8 cellular contexts compared by ENCODE assay signal in the genomic region with DNA sequence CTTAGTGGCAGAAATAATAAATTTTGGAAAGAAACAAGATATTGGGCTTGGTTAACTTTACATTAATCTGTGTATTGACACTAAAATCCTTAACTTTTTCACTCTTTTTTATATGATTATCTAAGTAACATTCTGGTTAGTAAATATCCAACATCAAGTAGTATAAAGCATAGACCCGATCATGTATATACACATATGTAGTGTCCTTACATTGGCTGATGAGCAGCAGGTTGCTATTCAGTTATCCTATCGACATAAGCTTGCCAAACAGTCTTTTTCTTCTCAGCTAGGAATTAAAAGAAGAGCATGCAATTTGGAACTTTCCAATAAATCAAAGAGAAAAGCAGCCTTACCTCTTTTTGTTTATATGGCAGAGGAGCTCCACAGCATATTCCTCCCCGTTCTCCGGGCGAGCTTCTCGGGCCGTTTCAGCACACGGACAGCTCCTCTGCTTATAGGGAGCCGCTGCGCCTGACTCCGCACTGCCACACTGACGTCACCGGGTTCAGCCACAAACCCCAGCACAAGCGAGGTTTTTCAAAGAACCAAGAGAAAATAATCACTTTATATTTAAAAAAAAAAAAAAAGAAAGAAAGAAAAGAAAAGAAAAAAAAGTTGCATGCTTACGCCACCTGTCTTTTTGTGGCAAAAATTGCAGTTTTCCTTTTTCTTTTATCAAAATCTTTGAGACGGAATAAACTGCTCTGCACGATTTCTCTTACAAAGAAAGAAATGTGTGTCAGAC. TPM values are rescaled to one million over a fixed set of nuclear protein-coding genes. Genes with fewer than 3 reads are reported as not detected.
DNase-seq lines count a peak whose midpoint lies in the region; ATAC-seq and TF ChIP-seq lines count a peak whose summit lies in the region.

A gene with protein sequence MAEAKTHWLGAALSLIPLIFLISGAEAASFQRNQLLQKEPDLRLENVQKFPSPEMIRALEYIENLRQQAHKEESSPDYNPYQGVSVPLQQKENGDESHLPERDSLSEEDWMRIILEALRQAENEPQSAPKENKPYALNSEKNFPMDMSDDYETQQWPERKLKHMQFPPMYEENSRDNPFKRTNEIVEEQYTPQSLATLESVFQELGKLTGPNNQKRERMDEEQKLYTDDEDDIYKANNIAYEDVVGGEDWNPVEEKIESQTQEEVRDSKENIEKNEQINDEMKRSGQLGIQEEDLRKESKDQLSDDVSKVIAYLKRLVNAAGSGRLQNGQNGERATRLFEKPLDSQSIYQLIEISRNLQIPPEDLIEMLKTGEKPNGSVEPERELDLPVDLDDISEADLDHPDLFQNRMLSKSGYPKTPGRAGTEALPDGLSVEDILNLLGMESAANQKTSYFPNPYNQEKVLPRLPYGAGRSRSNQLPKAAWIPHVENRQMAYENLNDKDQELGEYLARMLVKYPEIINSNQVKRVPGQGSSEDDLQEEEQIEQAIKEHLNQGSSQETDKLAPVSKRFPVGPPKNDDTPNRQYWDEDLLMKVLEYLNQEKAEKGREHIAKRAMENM (minus strand): TSS at position 430 of the 745 bp plus-strand sequence. CDS start 3,079 bp downstream, outside the sequence.

- H3K36me3 ChIP-seq in MG63: no peaks in the 10 kb centered on the region

- DNase-seq in EH (ENCODE audit: low read depth) (peak; percentile 90), MG63 (peak; percentile 79), RWPE1 (ENCODE audit: low spot score) (peak; percentile 71), caudate nucleus (lab: John Stamatoyannopoulos, UW) (peak in 55 of 61 donors; percentile 9 to 88 (median 57)), kidney glomerular epithelial cell (lab: John Stamatoyannopoulos, UW) (peak; percentile 67), mesenteric fat pad (ENCODE audit: low spot score) (no peak)
- peak; percentile 18 for DNase-seq in stimulated activated CD4-positive, alpha-beta T cell treated with anti-CD3 and anti-CD28 coated beads, Interleukin-1b, Interleukin-23, amount 100 ng/mL, for 48 hours

- TF ChIP-seq CTCF in RWPE1 (conservative IDR thresholded peaks at IDR 0.05; ENCODE audit: low read depth): 0 out of 2 replicates have a peak, but pooled peaks have one; percentile 15

- CTCF ChIA-PET in RWPE1 (lab: Yijun Ruan, JAX): interaction anchor here (0.7 kb wide), 1 partner anchor 74 kb away, joined by 3 read pairs; no protein-coding TSS in a partner anchor

- POLR2A ChIA-PET in RWPE1 (lab: Yijun Ruan, JAX; ENCODE audit: low non-redundant PET): no interaction called here

- H3K4me3 ChIP-seq in MG63: no peak within 1 kb of the TSS

- H3K9me3 ChIP-seq in MG63: no peaks in the 10 kb centered on the region

- H3K27me3 ChIP-seq in MG63: peaks cover 2% of the 10 kb centered on the region; the same call in 1 of the 2 replicates

- ATAC-seq in GM21737 (IDR thresholded peaks at IDR 0.05; ENCODE audit: unreplicated experiment): peak; percentile 67

- H3K27ac ChIP-seq in RWPE1 (no peak within 1 kb of the TSS), caudate nucleus (ENCODE audit: low read depth, low read length) (peak within 1 kb of the TSS; percentile 66)

RNA-seq across cellular contexts. Expression of the gene that starts here (rescaled TPM):
- total RNA-seq in MG63 (2014; rRNA removed; shearing (Covaris generic); ENCODE audit: low replicate concordance): 0.26 and 0.39 TPM in 2 replicates
- total RNA-seq in mesenteric fat pad: 0.19 TPM

Comparison
In these comparisons a context has a peak if more than half of its experiments do, and no peak if none do; other contexts are left out.
1. Peak in DNase-seq in MG63; RNA of the gene not detected or under 1 TPM.